In genomic region chr17:2718150-2718938, GRCh38 we compare ENCODE assay signal across 31 cellular contexts. TPM values are rescaled to one million over a fixed set of nuclear protein-coding genes. Genes with fewer than 3 reads are reported as not detected.
DNase-seq lines count a peak whose midpoint lies in the region; ATAC-seq and TF ChIP-seq lines count a peak whose summit lies in the region.
"Had no signal": no experiment of that assay in that cellular context is flagged by ENCODE, and none has a peak within 500 bp of the region (broad histone marks: within the 10 kb centered on the region; RNA-seq: fewer than 3 reads in every experiment).

No MANE protein-coding gene starts in this region.

- intact Hi-C loops in esophagus squamous epithelium (cut with DNase I) (no loop called here), A673 (cut with micrococcal nuclease; ENCODE audit: unreplicated experiment) (no loop called here)

- H3K4me1 ChIP-seq in esophagus squamous epithelium (peaks cover under 1 to 37% (median 3%) of the 10 kb centered on the region in 3 donors), A673 (ENCODE audit: insufficient read depth, low read length, poor library complexity, severe bottlenecking) (no peaks in the 10 kb centered on the region)
- H3K4me1 ChIP-seq: suprapubic skin had no signal

- no peaks in the 10 kb centered on the region for H3K4me1 Mint-ChIP-seq in nephron progenitor cell
- H3K4me1 Mint-ChIP-seq: memory B cell had no signal

- no peaks in the 10 kb centered on the region for H3K9me3 ChIP-seq in esophagus squamous epithelium
- no peaks in the 10 kb centered on the region for H3K9me3 ChIP-seq in A673 (ENCODE audit: low read depth, low read length, poor library complexity, severe bottlenecking)
- H3K9me3 ChIP-seq: ovary, suprapubic skin, upper lobe of left lung had no signal

- 31 to 43% methylated on average over 10 to 13 of the region's 13 CpGs for WGBS in esophagus squamous epithelium, 2 donors

- H3K27ac Mint-ChIP-seq in nephron progenitor cell: no peak overlapping the region
- H3K27ac Mint-ChIP-seq: activated T-helper 17 cell treated with anti-CD3 and anti-CD28 coated beads, Interleukin-2, amount 50 U/mL, for 72 hours; brain; memory B cell had no signal

- H3K27me3 ChIP-seq in esophagus squamous epithelium (peaks cover 0 to 10% (median 0%) of the 10 kb centered on the region in 4 donors), A673 (replicated peaks; ENCODE audit: insufficient read depth, low read depth, low read length, poor library complexity) (peaks cover 8% of the 10 kb centered on the region)
- H3K27me3 ChIP-seq: dorsolateral prefrontal cortex, ovary, upper lobe of left lung had no signal

- peaks cover 50% of the 10 kb centered on the region for H3K27me3 Mint-ChIP-seq in nephron progenitor cell (ENCODE audit: low read depth, poor library complexity)
- H3K27me3 Mint-ChIP-seq: activated T-helper 17 cell treated with anti-CD3 and anti-CD28 coated beads, Interleukin-2, amount 50 U/mL, for 72 hours had no signal

- DNase-seq in Daoy (ENCODE audit: low read depth) (peak; percentile 60), HCEC 1CT (peak; percentile 20), RWPE1 (ENCODE audit: low spot score) (no peak), esophagus squamous epithelium (lab: John Stamatoyannopoulos, UW) (no peak), A673 (ENCODE audit: low spot score) (no peak), nephron progenitor cell (no peak)
- DNase-seq: activated CD4-positive, alpha-beta T cell treated with anti-CD3 and anti-CD28 coated beads for 4 hours; activated naive CD4-positive, alpha-beta T cell treated with anti-CD3 and anti-CD28 coated beads, Interleukin-2, amount 50 U/mL, for 16 hours; amniotic stem cell; Calu3; DND-41; dorsolateral prefrontal cortex; hypothalamus; left cardiac atrium; MM.1S; NCI-H1436 treated with DMSO at 0.1 percent for 48 hours; NCI-H345; NCI-H69; ovary; PC-9; SHP77 treated with DMSO at 0.1 percent for 48 hours; stimulated activated naive CD4-positive, alpha-beta T cell; upper lobe of left lung had no signal

- no peaks in the 10 kb centered on the region for H3K9me3 Mint-ChIP-seq in nephron progenitor cell
- H3K9me3 Mint-ChIP-seq: activated T-helper 17 cell treated with anti-CD3 and anti-CD28 coated beads, Interleukin-2, amount 50 U/mL, for 72 hours; brain; memory B cell had no signal

- CTCF ChIA-PET in RWPE1 (lab: Yijun Ruan, JAX) (interaction anchor here (0.7 kb wide), 1 partner anchor 18 kb away, joined by 7 read pairs; no protein-coding TSS in a partner anchor), A673 (lab: Charles Lee) (no interaction called here)

- POLR2A ChIA-PET in RWPE1 (lab: Yijun Ruan, JAX; ENCODE audit: low non-redundant PET): no interaction called here
- POLR2A ChIA-PET in A673 (lab: Charles Lee; ENCODE audit: low non-redundant PET): no interaction called here

- no peak for TF ChIP-seq POLR2A in esophagus squamous epithelium (IDR thresholded peaks at IDR 0.05)

- no peak overlapping the region for H3K4me3 Mint-ChIP-seq in nephron progenitor cell
- H3K4me3 Mint-ChIP-seq: activated T-helper 17 cell treated with anti-CD3 and anti-CD28 coated beads, Interleukin-2, amount 50 U/mL, for 72 hours; brain; memory B cell had no signal

- peak overlapping the region; percentile 68 for H3K27ac ChIP-seq in RWPE1
- H3K27ac ChIP-seq in esophagus squamous epithelium: peak overlapping the region; percentile 28 to 74 (median 40)
- no peak overlapping the region for H3K27ac ChIP-seq in A673 (ENCODE audit: low read depth, low read length, poor library complexity, severe bottlenecking)
- H3K27ac ChIP-seq: dorsolateral prefrontal cortex, ovary, PC-9, suprapubic skin, upper lobe of left lung, VCaP had no signal

- H3K36me3 Mint-ChIP-seq in nephron progenitor cell (ENCODE audit: low read depth): no peaks in the 10 kb centered on the region
- H3K36me3 Mint-ChIP-seq: brain, memory B cell had no signal

- no peak for TF ChIP-seq CTCF in RWPE1 (conservative IDR thresholded peaks at IDR 0.05; ENCODE audit: low read depth)
- TF ChIP-seq CTCF in esophagus squamous epithelium (IDR thresholded peaks at IDR 0.05): no peak
- TF ChIP-seq CTCF in A673 (conservative IDR thresholded peaks at IDR 0.05; ENCODE audit: low read depth, low read length): no peak
- TF ChIP-seq CTCF in nephron progenitor cell (IDR thresholded peaks at IDR 0.05): no peak

- ATAC-seq in GM21381 (IDR thresholded peaks at IDR 0.05; ENCODE audit: unreplicated experiment): no peak
- ATAC-seq: activated T-helper 17 cell treated with anti-CD3 and anti-CD28 coated beads, Interleukin-2, amount 50 U/mL, for 72 hours; left cardiac atrium had no signal

- peaks cover 0 to 3% (median 0%) of the 10 kb centered on the region in 3 donors for H3K36me3 ChIP-seq in esophagus squamous epithelium
- H3K36me3 ChIP-seq in A673 (ENCODE audit: insufficient read depth, low read length, poor library complexity, severe bottlenecking): no peaks in the 10 kb centered on the region
- H3K36me3 ChIP-seq: ovary, suprapubic skin, upper lobe of left lung had no signal

- H3K4me3 ChIP-seq in esophagus squamous epithelium (no peak overlapping the region), A673 (ENCODE audit: low read depth, low read length, poor library complexity, severe bottlenecking) (no peak overlapping the region)
- H3K4me3 ChIP-seq: dorsolateral prefrontal cortex, ovary, PC-9, skin epidermis, suprapubic skin, upper lobe of left lung had no signal

- no TSS peak for BruUV-seq in A673 (replicated peaks; lab: Mats Ljungman, UMichigan)

RNA-seq across cellular contexts. Expression of gene CLUH, which starts 6.8 kb away (rescaled TPM):
- total RNA-seq in Daoy (2014; rRNA removed; shearing (Covaris generic)): 41.2 and 47.9 TPM in 2 replicates
- total RNA-seq in esophagus squamous epithelium: 100 to 1,000 TPM in 3 of 4 donors, 10 to 100 TPM in 1; 89.2 to 164 (median 136) TPM
- total RNA-seq in A673 (2021): 153 and 162 TPM in 2 replicates

RNA-seq across cellular contexts. Expression of gene CCDC92B, which starts 31.1 kb away (rescaled TPM):
- total RNA-seq in Daoy (2014; rRNA removed; shearing (Covaris generic)): not detected in 2 replicates
- under 1 TPM in 3 of 4 donors, not detected in 1; 0.15 to 0.57 (median 0.35) TPM for total RNA-seq in esophagus squamous epithelium
- 0.09 TPM in 1 of 2 replicates, not detected in the other for total RNA-seq in A673 (2021)
- total RNA-seq: Calu3, renal cortical epithelial cell had no signal

Comparison
In these comparisons a context has a peak if more than half of its experiments do, and no peak if none do; other contexts are left out.
1. DNase-seq: peak in Daoy (single experiment) and HCEC 1CT (single experiment); none in RWPE1 (single experiment), esophagus squamous epithelium (single experiment), A673 (single experiment) and nephron progenitor cell (single experiment).